Comparison of ENCODE assay signal across 15 cellular contexts in genomic region chr4:114272226-114272625, GRCh38.
DNase-seq lines count a peak whose midpoint lies in the region; ATAC-seq and TF ChIP-seq lines count a peak whose summit lies in the region.
"Had no signal": no experiment of that assay in that cellular context is flagged by ENCODE, and none has a peak within 500 bp of the region (broad histone marks: within the 10 kb centered on the region; RNA-seq: fewer than 3 reads in every experiment).

No MANE protein-coding gene starts in this region.

- CTCF ChIA-PET in CD4-positive, alpha-beta memory T cell (lab: Charles Lee; ENCODE audit: partially characterized antibody), result no interaction called here

- H3K36me3 ChIP-seq in adipocyte (ENCODE audit: control insufficient read depth, insufficient read depth, low read length, severe bottlenecking) (no peaks in the 10 kb centered on the region), aorta (ENCODE audit: control insufficient read depth in 1 of 2, insufficient read depth in 2 of 2, low read length in 1 of 2) (no peaks in the 10 kb centered on the region)
- no peaks in the 10 kb centered on the region for H3K36me3 ChIP-seq in CD4-positive, alpha-beta memory T cell (ENCODE audit: insufficient read depth, low read length)
- H3K36me3 ChIP-seq: upper lobe of right lung had no signal

- H3K27ac ChIP-seq in foreskin keratinocyte (peak overlapping the region; percentile 81), aorta (ENCODE audit: low read depth in 1 of 2, low read length in 2 of 2) (peak overlapping the region in 1 of 2 donors; percentile 28)
- H3K27ac ChIP-seq in CD4-positive, alpha-beta memory T cell (ENCODE audit: low read depth, low read length), result no peak overlapping the region
- H3K27ac ChIP-seq: PC-9, upper lobe of right lung had no signal

- intact Hi-C loops in aorta (cut with DNase I), result loop anchor here in 1 of 2 donors (10.0 kb wide), 1 partner anchor 297 kb away; the partner anchor contains the start of gene ARSJ
- intact Hi-C loops in CD4-positive, alpha-beta memory T cell (cut with micrococcal nuclease), result no loop called here

- TF ChIP-seq CTCF in foreskin keratinocyte (conservative IDR thresholded peaks at IDR 0.05), result no peak

- H3K27me3 Mint-ChIP-seq in CD4-positive, alpha-beta memory T cell, result peaks cover 0 to 3% of the 10 kb centered on the region in 2 donors
- H3K27me3 Mint-ChIP-seq in stimulated activated memory B cell treated with anti-CD40 and anti-IgM and Interleukin-4, amounts not matched to agents 10 μg/mL and 1 μg/mL and 100 μg/mL, for 72 hours, result no peaks in the 10 kb centered on the region
- H3K27me3 Mint-ChIP-seq: activated CD4-positive, alpha-beta memory T cell treated with anti-CD3 and anti-CD28 coated beads for 36 hours; activated naive CD8-positive, alpha-beta T cell treated with anti-CD3 and anti-CD28 coated beads, Interleukin-2, amount 10 ng/mL, durations not matched to agents 7 days and 5 days; B cell had no signal

- POLR2A ChIA-PET in CD4-positive, alpha-beta memory T cell (lab: Charles Lee; ENCODE audit: partially characterized antibody), result no interaction called here

- peaks cover 0 to 3% (median 1%) of the 10 kb centered on the region in 4 donors for H3K4me1 Mint-ChIP-seq in CD4-positive, alpha-beta memory T cell
- H3K4me1 Mint-ChIP-seq in stimulated activated memory B cell treated with anti-CD40 and anti-IgM and Interleukin-4, amounts not matched to agents 10 μg/mL and 1 μg/mL and 100 μg/mL, for 72 hours, result peaks cover 13% of the 10 kb centered on the region
- H3K4me1 Mint-ChIP-seq: activated naive CD8-positive, alpha-beta T cell treated with anti-CD3 and anti-CD28 coated beads, Interleukin-2, amount 10 ng/mL, durations not matched to agents 7 days and 5 days; B cell; nephron had no signal

- no peak overlapping the region for H3K4me3 Mint-ChIP-seq in CD4-positive, alpha-beta memory T cell
- no peak overlapping the region for H3K4me3 Mint-ChIP-seq in stimulated activated memory B cell treated with anti-CD40 and anti-IgM and Interleukin-4, amounts not matched to agents 10 μg/mL and 1 μg/mL and 100 μg/mL, for 72 hours
- H3K4me3 Mint-ChIP-seq: activated CD4-positive, alpha-beta memory T cell treated with anti-CD3 and anti-CD28 coated beads for 36 hours; activated naive CD8-positive, alpha-beta T cell treated with anti-CD3 and anti-CD28 coated beads, Interleukin-2, amount 10 ng/mL, durations not matched to agents 7 days and 5 days; B cell; nephron had no signal

- peak overlapping the region in 1 of 7 donors; percentile 54 for H3K27ac Mint-ChIP-seq in CD4-positive, alpha-beta memory T cell
- no peak overlapping the region for H3K27ac Mint-ChIP-seq in stimulated activated memory B cell treated with anti-CD40 and anti-IgM and Interleukin-4, amounts not matched to agents 10 μg/mL and 1 μg/mL and 100 μg/mL, for 72 hours
- H3K27ac Mint-ChIP-seq: activated CD4-positive, alpha-beta memory T cell treated with anti-CD3 and anti-CD28 coated beads for 36 hours; activated naive CD8-positive, alpha-beta T cell treated with anti-CD3 and anti-CD28 coated beads, Interleukin-2, amount 10 ng/mL, durations not matched to agents 7 days and 5 days; B cell; nephron had no signal

- H3K9me3 Mint-ChIP-seq in CD4-positive, alpha-beta memory T cell, result no peaks in the 10 kb centered on the region
- H3K9me3 Mint-ChIP-seq in stimulated activated memory B cell treated with anti-CD40 and anti-IgM and Interleukin-4, amounts not matched to agents 10 μg/mL and 1 μg/mL and 100 μg/mL, for 72 hours, result no peaks in the 10 kb centered on the region
- H3K9me3 Mint-ChIP-seq: activated CD4-positive, alpha-beta memory T cell treated with anti-CD3 and anti-CD28 coated beads for 36 hours; activated naive CD8-positive, alpha-beta T cell treated with anti-CD3 and anti-CD28 coated beads, Interleukin-2, amount 10 ng/mL, durations not matched to agents 7 days and 5 days; nephron had no signal

- DNase-seq in SIG-M5 treated with dmso at 0.1 percent for 504 hours (lab: John Stamatoyannopoulos, UW; ENCODE audit: unreplicated experiment) (peak; percentile 18), SIG-M5 (lab: John Stamatoyannopoulos, UW) (no peak), adipocyte (ENCODE audit: low read depth) (peak; percentile 95), foreskin keratinocyte (peak; percentile 78 to 90), aorta (no peak), NCI-H510A (lab: John Stamatoyannopoulos, UW) (no peak)
- no peak for DNase-seq in CD4-positive, alpha-beta memory T cell
- DNase-seq: activated CD4-positive, alpha-beta memory T cell treated with anti-CD3 and anti-CD28 coated beads for 36 hours; activated naive CD8-positive, alpha-beta T cell treated with anti-CD3 and anti-CD28 coated beads, Interleukin-2, amount 10 ng/mL, durations not matched to agents 7 days and 5 days; hippocampal formation; PC-9; upper lobe of right lung had no signal

- H3K4me1 ChIP-seq in adipocyte (ENCODE audit: control insufficient read depth, insufficient read depth, low read length) (peaks cover 18% of the 10 kb centered on the region), foreskin keratinocyte (peaks cover 20% of the 10 kb centered on the region), aorta (ENCODE audit: control insufficient read depth in 1 of 2, insufficient read depth in 2 of 2, low read length in 2 of 2) (peaks cover 2 to 3% of the 10 kb centered on the region in 2 donors)
- no peaks in the 10 kb centered on the region for H3K4me1 ChIP-seq in CD4-positive, alpha-beta memory T cell (ENCODE audit: insufficient read depth, low read length)
- H3K4me1 ChIP-seq: upper lobe of right lung had no signal

- ATAC-seq in foreskin keratinocyte (peak; percentile 100), aorta (ENCODE audit: low FRiP score) (peak; percentile 65)
- no peak for ATAC-seq in stimulated activated memory B cell treated with anti-CD40 and anti-IgM and Interleukin-4, amounts not matched to agents 10 μg/mL and 1 μg/mL and 100 μg/mL, for 72 hours
- ATAC-seq: upper lobe of right lung had no signal

- no peaks in the 10 kb centered on the region for H3K36me3 Mint-ChIP-seq in CD4-positive, alpha-beta memory T cell
- H3K36me3 Mint-ChIP-seq in stimulated activated memory B cell treated with anti-CD40 and anti-IgM and Interleukin-4, amounts not matched to agents 10 μg/mL and 1 μg/mL and 100 μg/mL, for 72 hours, result no peaks in the 10 kb centered on the region
- H3K36me3 Mint-ChIP-seq: activated CD4-positive, alpha-beta memory T cell treated with anti-CD3 and anti-CD28 coated beads for 36 hours; activated naive CD8-positive, alpha-beta T cell treated with anti-CD3 and anti-CD28 coated beads, Interleukin-2, amount 10 ng/mL, durations not matched to agents 7 days and 5 days had no signal

- no peaks in the 10 kb centered on the region for H3K9me3 ChIP-seq in adipocyte (ENCODE audit: control insufficient read depth, low read length)
- H3K9me3 ChIP-seq in aorta (ENCODE audit: control insufficient read depth, low read length), result no peaks in the 10 kb centered on the region
- no peaks in the 10 kb centered on the region for H3K9me3 ChIP-seq in CD4-positive, alpha-beta memory T cell (ENCODE audit: control insufficient read depth in 1 of 2, low read length in 2 of 2)
- H3K9me3 ChIP-seq: upper lobe of right lung had no signal

- peak overlapping the region; percentile 22 for H3K9ac ChIP-seq in adipocyte (ENCODE audit: low read length)

- H3K4me3 ChIP-seq in adipocyte (ENCODE audit: low read length), result no peak overlapping the region
- H3K4me3 ChIP-seq in aorta (ENCODE audit: low read length in 2 of 2), result no peak overlapping the region
- H3K4me3 ChIP-seq in CD4-positive, alpha-beta memory T cell (ENCODE audit: low read length in 2 of 2), result no peak overlapping the region
- H3K4me3 ChIP-seq: PC-9, upper lobe of right lung had no signal

- H3K27me3 ChIP-seq in adipocyte (replicated peaks; ENCODE audit: control insufficient read depth, insufficient read depth, low read length) (no peaks in the 10 kb centered on the region), foreskin keratinocyte (no peaks in the 10 kb centered on the region), aorta (ENCODE audit: control insufficient read depth in 1 of 2, insufficient read depth in 2 of 2, low read length in 1 of 2) (no peaks in the 10 kb centered on the region)
- no peaks in the 10 kb centered on the region for H3K27me3 ChIP-seq in CD4-positive, alpha-beta memory T cell (ENCODE audit: insufficient read depth, low read length)
- H3K27me3 ChIP-seq: upper lobe of right lung had no signal

Comparison
In these comparisons a context has a peak if more than half of its experiments do, and no peak if none do; other contexts are left out.
1. DNase-seq: peak in SIG-M5 treated with dmso at 0.1 percent for 504 hours (single experiment), adipocyte (single experiment) and foreskin keratinocyte (2 of 2); none in SIG-M5 (single experiment), aorta (0 of 2), CD4-positive, alpha-beta memory T cell (0 of 5) and NCI-H510A (single experiment).